ENCODE assay signal across 8 cellular contexts in the genomic region with DNA sequence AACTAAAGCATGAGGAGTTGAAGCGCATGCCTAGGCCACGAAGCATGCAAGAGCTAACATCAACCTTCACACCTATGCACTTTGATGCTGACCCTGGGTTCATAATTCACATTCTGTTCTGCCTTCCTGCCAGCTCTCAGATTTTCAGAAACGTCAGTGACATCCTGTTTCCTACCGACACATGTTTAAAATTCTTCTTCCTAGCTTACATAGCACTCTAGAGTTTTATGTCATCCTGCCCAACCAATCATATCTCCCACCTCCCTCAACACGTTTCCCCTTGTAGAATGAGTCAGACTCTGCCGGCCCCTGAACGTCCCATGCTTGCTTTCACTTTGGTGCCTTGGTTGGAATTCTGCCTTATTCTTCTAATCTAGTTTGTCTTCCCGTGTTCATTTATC.
DNase-seq lines count a peak whose midpoint lies in the region; ATAC-seq and TF ChIP-seq lines count a peak whose summit lies in the region.

No MANE protein-coding gene starts in this region.

- peak overlapping the region; percentile 90 for H3K23ac ChIP-seq in IMR-90 (ENCODE audit: low read depth, low read length)

- dilution Hi-C loops in IMR-90 (cut with HindIII; ENCODE audit: low sequenced_read_pairs, unreplicated experiment): no loop called here

- H3K4me3 Mint-ChIP-seq in activated naive CD8-positive, alpha-beta T cell treated with anti-CD3 and anti-CD28 coated beads, Interleukin-2, amount 50 U/mL, for 24 hours: no peak overlapping the region
- H3K4me3 Mint-ChIP-seq in memory B cell: no peak overlapping the region

- TF ChIP-seq CTCF in IMR-90 (conservative IDR thresholded peaks at IDR 0.05; ENCODE audit: low read depth, low read length): no peak

- H3K27me3 ChIP-seq in IMR-90 (ENCODE audit: control insufficient read depth, insufficient read depth, low read length): no peaks in the 10 kb centered on the region
- H3K27me3 ChIP-seq in aorta (ENCODE audit: control insufficient read depth in 1 of 2, insufficient read depth in 2 of 2, low read length in 1 of 2): no peaks in the 10 kb centered on the region

- peak overlapping the region; percentile 95 for H3K14ac ChIP-seq in IMR-90 (replicated peaks; ENCODE audit: low read depth, low read length)

- peak overlapping the region; percentile 63; the same call in 1 of the 2 replicates for H4K5ac ChIP-seq in IMR-90 (ENCODE audit: low read depth, low read length)

- peak overlapping the region; percentile 79; the same call in 1 of the 2 replicates for H3K18ac ChIP-seq in IMR-90 (ENCODE audit: low read depth, low read length)

- H2AFZ ChIP-seq in IMR-90 (replicated peaks; ENCODE audit: low read length, poor library complexity): peak overlapping the region; percentile 83

- peak overlapping the region; percentile 55; the same call in 1 of the 2 replicates for H3K56ac ChIP-seq in IMR-90 (ENCODE audit: extremely low read depth, insufficient read depth, low read length)

- no peaks in the 10 kb centered on the region for H3K9me3 Mint-ChIP-seq in activated naive CD8-positive, alpha-beta T cell treated with anti-CD3 and anti-CD28 coated beads, Interleukin-2, amount 50 U/mL, for 24 hours
- no peaks in the 10 kb centered on the region for H3K9me3 Mint-ChIP-seq in memory B cell

- TF ChIP-seq POLR2A in IMR-90 (IDR thresholded peaks at IDR 0.05; ENCODE audit: low read depth, low read length): 0 out of 2 replicates have a peak, but pooled peaks have one; percentile 31

- H3K9ac ChIP-seq in IMR-90 (ENCODE audit: low read depth, low read length): peak overlapping the region; percentile 46; the same call in 1 of the 2 replicates

- peak overlapping the region; percentile 80 for H3K27ac ChIP-seq in IMR-90 (ENCODE audit: insufficient read depth, low read length)
- peak overlapping the region; percentile 92 to 98 for H3K27ac ChIP-seq in aorta (ENCODE audit: low read depth in 1 of 2, low read length in 2 of 2)

- H2BK20ac ChIP-seq in IMR-90 (ENCODE audit: low read depth, low read length): peak overlapping the region; percentile 84

- H3K4ac ChIP-seq in IMR-90 (ENCODE audit: low read depth, low read length): peak overlapping the region; percentile 97

- peak overlapping the region; percentile 91; the same call in 2 of the 3 replicates for H2BK15ac ChIP-seq in IMR-90 (ENCODE audit: low read depth, low read length)

- no peaks in the 10 kb centered on the region for H4K20me1 ChIP-seq in IMR-90 (ENCODE audit: insufficient read depth, low read length)

- no TSS peak for BruUV-seq in IMR-90 (replicated peaks; lab: Mats Ljungman, UMichigan)

- H3K79me1 ChIP-seq in IMR-90 (ENCODE audit: low read depth in 1 of 2, low read length in 2 of 2): peaks cover 4 to 28% of the 10 kb centered on the region in 2 experiments; a peak in 2 of 4 replicates

- H3K36me3 ChIP-seq in IMR-90 (ENCODE audit: control insufficient read depth, insufficient read depth, low read length) (no peaks in the 10 kb centered on the region), aorta (ENCODE audit: control insufficient read depth in 1 of 2, insufficient read depth in 2 of 2, low read length in 1 of 2) (no peaks in the 10 kb centered on the region)

- peak overlapping the region; percentile 83 for H3K4me2 ChIP-seq in IMR-90 (ENCODE audit: low read depth, low read length)

- H4K8ac ChIP-seq in IMR-90 (ENCODE audit: low read depth in 2 of 2, low read length in 2 of 2): peak overlapping the region; percentile 40 to 93; a peak in 3 of 4 replicates

- H3K4me1 ChIP-seq in IMR-90 (ENCODE audit: control insufficient read depth, insufficient read depth, low read length): peaks cover 10% of the 10 kb centered on the region
- peaks cover 0 to 8% of the 10 kb centered on the region in 2 donors for H3K4me1 ChIP-seq in aorta (ENCODE audit: control insufficient read depth in 1 of 2, insufficient read depth in 2 of 2, low read length in 2 of 2)

- H3K36me3 Mint-ChIP-seq in activated naive CD8-positive, alpha-beta T cell treated with anti-CD3 and anti-CD28 coated beads, Interleukin-2, amount 50 U/mL, for 24 hours (ENCODE audit: low read depth): peaks cover 3% of the 10 kb centered on the region
- H3K36me3 Mint-ChIP-seq in memory B cell: no peaks in the 10 kb centered on the region

- peaks cover 7% of the 10 kb centered on the region for H3K9me1 ChIP-seq in IMR-90 (ENCODE audit: insufficient read depth, low read length)

- H3K27ac Mint-ChIP-seq in activated naive CD8-positive, alpha-beta T cell treated with anti-CD3 and anti-CD28 coated beads, Interleukin-2, amount 50 U/mL, for 24 hours: no peak overlapping the region
- H3K27ac Mint-ChIP-seq in memory B cell: no peak overlapping the region

- H4K91ac ChIP-seq in IMR-90 (ENCODE audit: insufficient read depth, low read depth, low read length): peak overlapping the region; percentile 87

- DNase-seq in AG20443 (ENCODE audit: low spot score): peak; percentile 62
- peak; percentile 97 for DNase-seq in IMR-90
- DNase-seq in activated naive CD8-positive, alpha-beta T cell treated with anti-CD3 and anti-CD28 coated beads, Interleukin-2, amount 50 U/mL, for 24 hours: peak; percentile 34
- DNase-seq in memory B cell (ENCODE audit: low spot score in 2 of 2): no peak
- peak in 1 of 2 donors; percentile 67 for DNase-seq in aorta
- no peak for DNase-seq in NCI-H1694 (lab: John Stamatoyannopoulos, UW)

- WGBS in IMR-90 (ENCODE audit: extremely low coverage in 2 of 2, insufficient read length in 1 of 2), 2 experiments: 18% methylated on average over 6 of the region's 8 CpGs; no CpG with 5 or more reads in 1 of the 2 experiments
- WGBS in aorta, 2 donors: 22 to 23% methylated on average over 8 of the region's 8 CpGs

- H2BK5ac ChIP-seq in IMR-90 (ENCODE audit: low read depth, low read length, poor library complexity, severe bottlenecking): peak overlapping the region; percentile 72

- no peaks in the 10 kb centered on the region for H3K4me1 Mint-ChIP-seq in activated naive CD8-positive, alpha-beta T cell treated with anti-CD3 and anti-CD28 coated beads, Interleukin-2, amount 50 U/mL, for 24 hours
- no peaks in the 10 kb centered on the region for H3K4me1 Mint-ChIP-seq in memory B cell

- no peaks in the 10 kb centered on the region for H3K27me3 Mint-ChIP-seq in activated naive CD8-positive, alpha-beta T cell treated with anti-CD3 and anti-CD28 coated beads, Interleukin-2, amount 50 U/mL, for 24 hours
- no peaks in the 10 kb centered on the region for H3K27me3 Mint-ChIP-seq in memory B cell

- CTCF ChIA-PET in IMR-90 (lab: Yijun Ruan, JAX): interaction anchor here (0.6 to 1.9 kb wide), 4 partner anchors 10 to 1606 kb away, joined by 3 to 10 read pairs (median 6); a partner anchor contains a TSS

- TF ChIP-seq RAD21 in IMR-90 (IDR thresholded peaks at IDR 0.05; ENCODE audit: low read length): no peak; the same call in 1 of the 2 replicates

- H2AK5ac ChIP-seq in IMR-90 (ENCODE audit: low read depth, low read length): peak overlapping the region; percentile 66

- H3K4me3 ChIP-seq in IMR-90 (ENCODE audit: insufficient read depth, low read depth, low read length) (peak overlapping the region; percentile 14; the same call in 1 of the 2 replicates), aorta (ENCODE audit: low read length in 2 of 2) (no peak overlapping the region)

- POLR2A ChIA-PET in IMR-90 (lab: Charles Lee; ENCODE audit: unreplicated experiment): interaction anchor here (0.6 to 0.8 kb wide), 2 partner anchors 145 to 1188 kb away, joined by 3 to 4 read pairs; a partner anchor contains a TSS

- intact Hi-C loops in IMR-90 (cut with micrococcal nuclease) (no loop called here), aorta (cut with DNase I) (loop anchor here in 1 of 2 donors (5.0 kb wide), 1 partner anchor 35 kb away; no protein-coding TSS in a partner anchor)

- H2AK9ac ChIP-seq in IMR-90 (replicated peaks; ENCODE audit: low read depth, low read length, poor library complexity): peak overlapping the region; percentile 78

- H3K9me3 ChIP-seq in IMR-90 (ENCODE audit: control insufficient read depth, insufficient read depth, low read length) (no peaks in the 10 kb centered on the region), aorta (ENCODE audit: control insufficient read depth, low read length) (no peaks in the 10 kb centered on the region)

- peak overlapping the region; percentile 92 for H2BK120ac ChIP-seq in IMR-90 (ENCODE audit: low read depth, low read length)

- in situ Hi-C loops in IMR-90 (cut with MboI; ENCODE audit: low sequenced_read_pairs): loop anchor here (5.0 kb wide), 1 partner anchor 145 kb away; a partner anchor contains a TSS

- peak; percentile 57 for ATAC-seq in GM19438 (IDR thresholded peaks at IDR 0.05; ENCODE audit: low read depth, unreplicated experiment)
- ATAC-seq in IMR-90 (ENCODE audit: low read depth): peak; percentile 92
- peak; percentile 96 for ATAC-seq in activated naive CD8-positive, alpha-beta T cell treated with anti-CD3 and anti-CD28 coated beads, Interleukin-2, amount 50 U/mL, for 24 hours
- peak; percentile 60 for ATAC-seq in memory B cell (ENCODE audit: low read depth)
- no peak for ATAC-seq in aorta (ENCODE audit: low FRiP score)
- ATAC-seq in GM19324 (IDR thresholded peaks at IDR 0.05; ENCODE audit: low FRiP score, unreplicated experiment): no peak

TF ChIP-seq in IMR-90, 13 proteins besides CTCF, POLR2A, EP300 and RAD21:
- peak; percentile 62 for TF ChIP-seq FOS (IDR thresholded peaks at IDR 0.05; ENCODE audit: low read depth, low read length)
- TF ChIP-seq BHLHE40 (IDR thresholded peaks at IDR 0.05; ENCODE audit: low read depth, low read length): peak; percentile 78
- TF ChIP-seq MXI1 (IDR thresholded peaks at IDR 0.05; ENCODE audit: borderline replicate concordance, low read depth, low read length): peak; percentile 56; the same call in 1 of the 2 replicates
- no peak for TF ChIP-seq RFX5 (IDR thresholded peaks at IDR 0.05; ENCODE audit: low read depth, low read length)

Comparison
In these comparisons a context has a peak if more than half of its experiments do, and no peak if none do; other contexts are left out.
1. DNase-seq: peak in AG20443 (single experiment), IMR-90 (single experiment) and activated naive CD8-positive, alpha-beta T cell treated with anti-CD3 and anti-CD28 coated beads, Interleukin-2, amount 50 U/mL, for 24 hours (single experiment); none in memory B cell (0 of 2) and NCI-H1694 (single experiment).
2. ATAC-seq: peak in GM19438 (single experiment), IMR-90 (single experiment), activated naive CD8-positive, alpha-beta T cell treated with anti-CD3 and anti-CD28 coated beads, Interleukin-2, amount 50 U/mL, for 24 hours (single experiment) and memory B cell (single experiment); none in aorta (single experiment) and GM19324 (single experiment).